ENCODE assay signal across 21 cellular contexts in the genomic region with DNA sequence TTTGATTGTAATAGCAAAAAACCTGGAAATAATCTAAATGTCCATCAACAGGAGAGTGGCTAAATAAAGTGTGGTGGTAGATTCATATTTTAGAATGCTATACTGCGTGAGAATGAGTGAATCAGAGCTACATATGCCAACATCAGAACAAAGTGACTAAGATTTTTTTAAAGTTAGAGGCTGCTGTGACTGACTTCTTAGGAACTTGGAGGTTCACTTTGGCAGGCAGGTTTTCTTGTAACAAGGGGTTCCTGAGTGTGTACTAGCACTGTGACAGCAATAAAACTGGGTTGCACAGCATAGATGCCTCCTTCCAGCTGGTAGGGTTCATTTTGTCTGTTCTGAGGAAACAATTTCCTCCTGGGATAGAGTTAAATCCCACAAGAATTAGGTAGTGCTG.
"Had no signal": no experiment of that assay in that cellular context is flagged by ENCODE, and none has a peak within 500 bp of the region (broad histone marks: within the 10 kb centered on the region; RNA-seq: fewer than 3 reads in every experiment).

No MANE protein-coding gene starts in this region.

- H3K36me3 ChIP-seq: brain microvascular endothelial cell had no signal

- H3K27ac ChIP-seq: brain microvascular endothelial cell, SK-N-MC, VCaP had no signal

- DNase-seq: activated CD4-positive, alpha-beta memory T cell treated with anti-CD3 and anti-CD28 coated beads for 36 hours; activated CD4-positive, alpha-beta T cell treated with anti-CD3 and anti-CD28 coated beads, Interleukin-2, amount 10 ng/mL, durations not matched to agents 7 days and 5 days; activated CD4-positive, CD25-positive, alpha-beta regulatory T cell; activated CD8-positive, alpha-beta memory T cell treated with anti-CD3 and anti-CD28 coated beads for 24 hours; activated effector memory CD4-positive, alpha-beta T cell treated with anti-CD3 and anti-CD28 coated beads, Interleukin-2, amount 50 U/mL, for 16 hours; activated naive CD4-positive, alpha-beta T cell treated with Interleukin-2 at 50 U/mL for 16 hours; activated T-cell treated with anti-CD3 and anti-CD28 coated beads, Interleukin-2, amount 50 U/mL, for 4 hours; brain microvascular endothelial cell; NCI-H1048; NCI-H1417; NCI-H2029; NCI-H345; NCI-H510A; NCI-H526 treated with DMSO at 0.1 percent for 48 hours; NCI-H82; T-helper 1 cell had no signal

- H3K4me3 ChIP-seq: cardiac muscle cell, SK-N-MC had no signal

- H3K27me3 ChIP-seq: brain microvascular endothelial cell, cardiac muscle cell had no signal

- ATAC-seq: activated naive CD4-positive, alpha-beta T cell treated with anti-CD3 and anti-CD28 coated beads, Interleukin-2, amount 50 U/mL, for 72 hours; activated T-cell treated with anti-CD3 and anti-CD28 coated beads, Interleukin-2, amount 50 U/mL, for 4 hours; Right ventricle myocardium inferior had no signal
